In genomic region chr1:227459977-227460376, GRCh38 we compare ENCODE assay signal across 19 cellular contexts.
DNase-seq lines count a peak whose midpoint lies in the region; ATAC-seq and TF ChIP-seq lines count a peak whose summit lies in the region.
"Had no signal": no experiment of that assay in that cellular context is flagged by ENCODE, and none has a peak within 500 bp of the region (broad histone marks: within the 10 kb centered on the region; RNA-seq: fewer than 3 reads in every experiment).

No MANE protein-coding gene starts in this region.

- DNase-seq in NCI-H2171 treated with DMSO at 0.1 percent for 48 hours (lab: John Stamatoyannopoulos, UW) (peak; percentile 12), NCI-H2171 (lab: John Stamatoyannopoulos, UW) (no peak), epithelial cell of esophagus (ENCODE audit: low read depth) (peak; percentile 15), left lung (no peak), mucosa of descending colon (no peak), NCI-H510A (lab: John Stamatoyannopoulos, UW) (no peak)
- no peak for DNase-seq in activated effector memory CD4-positive, alpha-beta T cell treated with anti-CD3 and anti-CD28 coated beads, Interleukin-2, amount 50 U/mL, for 16 hours
- DNase-seq: CD8-positive, alpha-beta memory T cell; KBM-7; NCI-H1105; NCI-H146; NCI-H2081; NCI-H226; NCI-H524 treated with DMSO at 0.1 percent for 48 hours; PC-3; Right ventricle myocardium superior had no signal

- H3K9me3 ChIP-seq in HEK293 (ENCODE audit: control insufficient read depth, insufficient read depth, low read depth, low read length) (no peaks in the 10 kb centered on the region), left lung (no peaks in the 10 kb centered on the region), mucosa of descending colon (no peaks in the 10 kb centered on the region)

- H3K27ac ChIP-seq in HEK293 (ENCODE audit: extremely low read depth, low read depth, low read length) (no peak overlapping the region), left lung (no peak overlapping the region)
- H3K27ac ChIP-seq: C4-2B had no signal

- no peak for TF ChIP-seq CTCF in HEK293 (tag by site-specific recombination; IDR thresholded peaks at IDR 0.05)
- TF ChIP-seq CTCF in epithelial cell of esophagus (IDR thresholded peaks at IDR 0.05; ENCODE audit: insufficient read depth, low read depth, low read length, missing control alignments): no peak
- TF ChIP-seq CTCF in left lung (IDR thresholded peaks at IDR 0.05): no peak
- no peak for TF ChIP-seq CTCF in mucosa of descending colon (IDR thresholded peaks at IDR 0.05)

- peaks cover 0 to 5% of the 10 kb centered on the region in 2 donors for H3K27me3 ChIP-seq in left lung

- H3K36me3 ChIP-seq in HEK293 (ENCODE audit: control insufficient read depth in 2 of 2, insufficient read depth in 1 of 2, low read length in 2 of 2): no peaks in the 10 kb centered on the region
- H3K36me3 ChIP-seq in left lung: no peaks in the 10 kb centered on the region
- H3K36me3 ChIP-seq in mucosa of descending colon (ENCODE audit: low read depth): no peaks in the 10 kb centered on the region

- ATAC-seq in left lung (peak; percentile 71), mucosa of descending colon (no peak)
- ATAC-seq: HepG2, PC-3 had no signal

- POLR2A ChIA-PET in HEK293 (lab: Yijun Ruan, JAX): no interaction called here

- 0 out of 2 replicates have a peak, but pooled peaks cover 4% of the 10 kb centered on the region for H3K4me1 ChIP-seq in HEK293 (ENCODE audit: control insufficient read depth, insufficient read depth, low read length)
- no peaks in the 10 kb centered on the region for H3K4me1 ChIP-seq in left lung
- no peaks in the 10 kb centered on the region for H3K4me1 ChIP-seq in mucosa of descending colon (ENCODE audit: low read depth)

- H3K4me3 ChIP-seq in HEK293 (ENCODE audit: low read depth, low read length) (no peak overlapping the region), epithelial cell of esophagus (ENCODE audit: low read length) (no peak overlapping the region), left lung (no peak overlapping the region), mucosa of descending colon (no peak overlapping the region)

- CTCF ChIA-PET in HEK293 (lab: Yijun Ruan, JAX): interaction anchor here (2.2 to 2.4 kb wide), 2 partner anchors 22 to 83 kb away, joined by 5 to 9 read pairs; no protein-coding TSS in a partner anchor

- intact Hi-C loops in left lung (cut with DNase I): no loop called here
- intact Hi-C loops in mucosa of descending colon (cut with DNase I, micrococcal nuclease): no loop called here

TF ChIP-seq in HEK293, 187 proteins besides CTCF, POLR2A, EP300 and RAD21 (continues in another document):
- TF ChIP-seq BCL11A (tag by site-specific recombination; IDR thresholded peaks at IDR 0.05; ENCODE audit: low read depth) (0 out of 2 replicates have a peak, but pooled peaks have one; percentile 50), ZNF501 (tag by site-specific recombination; IDR thresholded peaks at IDR 0.05) (0 out of 2 replicates have a peak, but pooled peaks have one; percentile 21), PRDM1 (tag by site-specific recombination; IDR thresholded peaks at IDR 0.05) (peak; percentile 71), EGR2 (tag by site-specific recombination; IDR thresholded peaks at IDR 0.05; ENCODE audit: low read depth) (peak; percentile 72; the same call in 1 of the 2 replicates), GLIS1 (tag by site-specific recombination; IDR thresholded peaks at IDR 0.05) (peak; percentile 96), GFI1B (tag by site-specific recombination; IDR thresholded peaks at IDR 0.05) (peak; percentile 58; the same call in 1 of the 2 replicates), ZNF184 (tag by site-specific recombination; IDR thresholded peaks at IDR 0.05) (peak; percentile 76; the same call in 1 of the 2 replicates), KLF8 (tag by site-specific recombination; IDR thresholded peaks at IDR 0.05) (peak; percentile 56; the same call in 1 of the 2 replicates), ZNF629 (tag by site-specific recombination; IDR thresholded peaks at IDR 0.05) (peak; percentile 81), PRDM10 (tag by site-specific recombination; IDR thresholded peaks at IDR 0.05) (peak; percentile 41; the same call in 1 of the 2 replicates), OSR2 (tag by site-specific recombination; IDR thresholded peaks at IDR 0.05) (peak; percentile 86; the same call in 1 of the 2 replicates), SCRT1 (tag by site-specific recombination; IDR thresholded peaks at IDR 0.05; ENCODE audit: borderline replicate concordance) (no peak), INSM2 (tag by site-specific recombination; IDR thresholded peaks at IDR 0.05) (peak; percentile 68; the same call in 1 of the 2 replicates), SP7 (tag by site-specific recombination; IDR thresholded peaks at IDR 0.05) (peak; percentile 73), ZNF843 (tag by site-specific recombination; IDR thresholded peaks at IDR 0.05) (peak; percentile 78), ZIC2 (tag by site-specific recombination; IDR thresholded peaks at IDR 0.05) (peak; percentile 39; the same call in 1 of the 2 replicates), ZNF639 (tag by site-specific recombination; IDR thresholded peaks at IDR 0.05) (peak; percentile 45; the same call in 1 of the 2 replicates), ZNF214 (tag by site-specific recombination; IDR thresholded peaks at IDR 0.05; ENCODE audit: borderline replicate concordance) (no peak), ZBTB48 (tag by site-specific recombination; IDR thresholded peaks at IDR 0.05) (no peak), FEZF1 (tag by site-specific recombination; IDR thresholded peaks at IDR 0.05) (peak; percentile 70), ZNF140 (tag by site-specific recombination; IDR thresholded peaks at IDR 0.05) (peak; percentile 11; the same call in 1 of the 2 replicates), ZNF433 (tag by site-specific recombination; IDR thresholded peaks at IDR 0.05; ENCODE audit: low read depth) (no peak), ZNF580 (tag by site-specific recombination; IDR thresholded peaks at IDR 0.05) (0 out of 2 replicates have a peak, but pooled peaks have one; percentile 15), GLIS2 (tag by site-specific recombination; IDR thresholded peaks at IDR 0.05) (0 out of 2 replicates have a peak, but pooled peaks have one; percentile 15), ZNF621 (tag by site-specific recombination; IDR thresholded peaks at IDR 0.05) (no peak), ZFHX2 (tag by site-specific recombination; conservative IDR thresholded peaks at IDR 0.05) (peak; percentile 75)

Comparison
In these comparisons a context has a peak if more than half of its experiments do, and no peak if none do; other contexts are left out.
1. DNase-seq: peak in NCI-H2171 treated with DMSO at 0.1 percent for 48 hours (single experiment) and epithelial cell of esophagus (single experiment); none in NCI-H2171 (single experiment), left lung (0 of 2), mucosa of descending colon (0 of 3), NCI-H510A (single experiment) and activated effector memory CD4-positive, alpha-beta T cell treated with anti-CD3 and anti-CD28 coated beads, Interleukin-2, amount 50 U/mL, for 16 hours (single experiment).